Comparison of ENCODE assay signal across 1 cellular context in genomic region chr7:3112499-3113134, GRCh38.
TF ChIP-seq lines count a peak whose summit lies in the region.

No MANE protein-coding gene starts in this region.

TF ChIP-seq in WTC11, 78 proteins besides CTCF, POLR2A, EP300 and RAD21 (continued from another document):
- no peak for TF ChIP-seq NFYB (CRISPR knock-in tag; conservative IDR thresholded peaks at IDR 0.05; ENCODE audit: low read depth)
